Comparison of ENCODE assay signal across 26 cellular contexts in the genomic region with DNA sequence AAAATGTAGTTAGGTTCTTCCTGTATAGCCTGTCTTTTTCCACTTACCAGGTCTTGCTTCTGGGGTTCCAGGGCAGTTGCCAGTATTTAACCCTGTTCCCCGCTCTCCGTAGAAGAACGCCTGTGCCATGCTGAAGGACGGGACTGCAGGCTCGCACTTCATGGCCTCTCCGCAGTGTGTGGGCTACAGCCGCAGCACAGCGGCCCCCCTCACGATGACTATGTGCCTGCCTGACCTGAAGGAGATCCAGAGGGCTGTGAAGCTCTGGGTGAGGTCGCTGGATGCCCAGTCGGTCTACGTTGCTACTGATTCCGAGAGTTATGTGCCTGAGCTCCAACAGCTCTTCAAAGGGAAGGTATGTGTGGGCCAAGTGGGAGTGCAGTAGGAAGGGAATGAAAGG. TPM values are rescaled to one million over a fixed set of nuclear protein-coding genes. Genes with fewer than 3 reads are reported as not detected.
DNase-seq lines count a peak whose midpoint lies in the region; ATAC-seq, FAIRE-seq and TF ChIP-seq lines count a peak whose summit lies in the region.
"Had no signal": no experiment of that assay in that cellular context is flagged by ENCODE, and none has a peak within 500 bp of the region (broad histone marks: within the 10 kb centered on the region; RNA-seq: fewer than 3 reads in every experiment).

No MANE protein-coding gene starts in this region.

- H3K9ac ChIP-seq in HepG2 (ENCODE audit: insufficient read depth, low read depth, low read length), result no peak overlapping the region
- H3K9ac ChIP-seq in endodermal cell (ENCODE audit: extremely low read depth, low read length, poor library complexity, severe bottlenecking), result no peak overlapping the region

- H4K20me1 ChIP-seq in HepG2 (ENCODE audit: insufficient read depth, low read length), result no peaks in the 10 kb centered on the region

- H3K27ac ChIP-seq in HepG2 (ENCODE audit: extremely low read length, insufficient read depth, low read length) (no peak overlapping the region), right lobe of liver (no peak overlapping the region), endodermal cell (ENCODE audit: low read depth, low read length) (no peak overlapping the region)
- H3K27ac ChIP-seq: pancreas had no signal

- no peak for FAIRE-seq in HepG2 (lab: Jason Lieb, UNC)
- FAIRE-seq: pancreas had no signal

- H3K27me3 Mint-ChIP-seq in T-helper 17 cell (no peaks in the 10 kb centered on the region), endodermal cell (ENCODE audit: insufficient read depth) (no peaks in the 10 kb centered on the region)
- H3K27me3 Mint-ChIP-seq: type B pancreatic cell had no signal

- H3K4me3 ChIP-seq in HepG2 (replicated peaks in 1 of 3; ENCODE audit: insufficient read depth in 1 of 3, low read depth in 2 of 3, low read length in 3 of 3) (no peak overlapping the region), right lobe of liver (no peak overlapping the region), endodermal cell (ENCODE audit: low read length) (no peak overlapping the region), BE2C (ENCODE audit: low read depth, low read length) (no peak overlapping the region)
- H3K4me3 ChIP-seq: adrenal gland, body of pancreas, pancreas had no signal

- peak overlapping the region; percentile 100 for H3K27ac Mint-ChIP-seq in T-helper 17 cell
- H3K27ac Mint-ChIP-seq in endodermal cell, result peak overlapping the region; percentile 30
- H3K27ac Mint-ChIP-seq: type B pancreatic cell had no signal

- H3K4me1 Mint-ChIP-seq in T-helper 17 cell (peaks cover 28% of the 10 kb centered on the region), endodermal cell (peaks cover 8% of the 10 kb centered on the region)

- DNase-seq in HepG2 (ENCODE audit: low spot score) (no peak), right lobe of liver (no peak), T-helper 17 cell (no peak), endodermal cell (no peak), BE2C (no peak)
- DNase-seq: adrenal gland; body of pancreas; C1 segment of cervical spinal cord; cerebellar nuclear complex; islet precursor cell; Kasumi-1; left ventricle myocardium superior; MV-4-11; NCI-H1694; NCI-H446 treated with DMSO at 0.1 percent for 48 hours; NCI-H82; pancreas; RPMI8226; stimulated activated CD4-positive, alpha-beta T cell treated with anti-CD3 and anti-CD28 coated beads, Interleukin-2, amount 100 ng/mL, for 24 hours; substantia nigra; T-helper 1 cell had no signal

- H3K9me3 Mint-ChIP-seq in endodermal cell, result no peaks in the 10 kb centered on the region
- H3K9me3 Mint-ChIP-seq: nephron, type B pancreatic cell had no signal

- no peaks in the 10 kb centered on the region for H3K79me2 ChIP-seq in HepG2 (ENCODE audit: insufficient read depth, low read length)

- H3K36me3 ChIP-seq in HepG2 (replicated peaks in 1 of 2; ENCODE audit: control insufficient read depth in 1 of 2, insufficient read depth in 2 of 2, low read length in 2 of 2) (peaks cover 37 to 79% of the 10 kb centered on the region in 2 experiments), right lobe of liver (peaks cover 0 to 30% (median 10%) of the 10 kb centered on the region in 4 donors), endodermal cell (ENCODE audit: control insufficient read depth, insufficient read depth, low read length) (peaks cover 61% of the 10 kb centered on the region), BE2C (peaks cover 58% of the 10 kb centered on the region)

- ATAC-seq in HepG2 (no peak), right lobe of liver (no peak), T-helper 17 cell (no peak), GM19463 (IDR thresholded peaks at IDR 0.05; ENCODE audit: unreplicated experiment) (no peak), GM21423 (IDR thresholded peaks at IDR 0.05; ENCODE audit: unreplicated experiment) (no peak)
- ATAC-seq: activated CD4-positive, CD25-positive, alpha-beta regulatory T cell treated with anti-CD3 and anti-CD28 coated beads, Interleukin-2, amount 50 U/mL, for 24 hours; body of pancreas; left ventricle myocardium superior; pancreas had no signal

- TF ChIP-seq RAD21 in HepG2 (CRISPR knock-in tag; IDR thresholded peaks at IDR 0.05), result no peak

- no TSS peak for BruUV-seq in HepG2 (replicated peaks; lab: Mats Ljungman, UMichigan)

- TF ChIP-seq CTCF in HepG2 (CRISPR knock-in tag; IDR thresholded peaks at IDR 0.05) (no peak), right lobe of liver (IDR thresholded peaks at IDR 0.05) (no peak), endodermal cell (conservative IDR thresholded peaks at IDR 0.05) (no peak), BE2C (IDR thresholded peaks at IDR 0.05; ENCODE audit: low read depth, low read length) (no peak)

- intact Hi-C loops in HepG2 (cut with micrococcal nuclease; ENCODE audit: unreplicated experiment), result no loop called here
- intact Hi-C loops in right lobe of liver (cut with DNase I), result no loop called here

- WGBS in HepG2 (ENCODE audit: low lambda C conversion rate), result 95% methylated on average over 13 of the region's 13 CpGs
- WGBS in right lobe of liver (ENCODE audit: insufficient coverage, low coverage, low lambda C conversion rate, missing lambda C conversion rate), result 92% methylated on average over 4 of the region's 13 CpGs
- 97 to 98% methylated on average over 9 to 13 of the region's 13 CpGs for WGBS in endodermal cell (ENCODE audit: insufficient coverage in 1 of 2, insufficient read length in 1 of 2), 2 experiments

- H3K9me3 ChIP-seq in HepG2 (ENCODE audit: low read length) (no peaks in the 10 kb centered on the region), right lobe of liver (no peaks in the 10 kb centered on the region), T-helper 17 cell (ENCODE audit: control insufficient read depth, low read length, poor library complexity, severe bottlenecking) (no peaks in the 10 kb centered on the region), endodermal cell (ENCODE audit: control insufficient read depth, low read length) (no peaks in the 10 kb centered on the region), BE2C (no peaks in the 10 kb centered on the region)
- H3K9me3 ChIP-seq: adrenal gland, body of pancreas, pancreas had no signal

- no peak overlapping the region for H2AFZ ChIP-seq in HepG2 (ENCODE audit: low read length)

- H3K4me2 ChIP-seq in HepG2 (ENCODE audit: low read depth, low read length), result no peak overlapping the region

- in situ Hi-C loops in HepG2 (cut with HindIII; ENCODE audit: extremely low pct_ligation_motif_present, low pct_unique_long_range_greater_than_20kb), result no loop called here

- TF ChIP-seq EP300 in HepG2 (IDR thresholded peaks at IDR 0.05; ENCODE audit: low read depth in 2 of 2, low read length in 2 of 2) (no peak), HepG2 (CRISPR knock-in tag; IDR thresholded peaks at IDR 0.05; ENCODE audit: borderline replicate concordance) (no peak)

- CTCF ChIA-PET in HepG2 (lab: Yijun Ruan, JAX; ENCODE audit: low intra/inter-chr PET ratio, low total read pairs), result no interaction called here

- H3K4me3 Mint-ChIP-seq in T-helper 17 cell (no peak overlapping the region), endodermal cell (no peak overlapping the region)
- H3K4me3 Mint-ChIP-seq: nephron, type B pancreatic cell had no signal

- POLR2A ChIA-PET in HepG2 (lab: Yijun Ruan, JAX), result no interaction called here

- no peak for TF ChIP-seq POLR2A in HepG2 (IDR thresholded peaks at IDR 0.05; ENCODE audit: insufficient read depth in 1 of 2, low read depth in 2 of 2, low read length in 2 of 2)
- no peak for TF ChIP-seq POLR2A in right lobe of liver (IDR thresholded peaks at IDR 0.05)

- H3K27me3 ChIP-seq in HepG2 (ENCODE audit: control insufficient read depth in 1 of 2, insufficient read depth in 2 of 2, low read length in 2 of 2) (no peaks in the 10 kb centered on the region), right lobe of liver (no peaks in the 10 kb centered on the region), endodermal cell (ENCODE audit: control insufficient read depth, insufficient read depth, low read length, poor library complexity, severe bottlenecking) (no peaks in the 10 kb centered on the region), BE2C (no peaks in the 10 kb centered on the region)
- H3K27me3 ChIP-seq: adrenal gland, body of pancreas, pancreas had no signal

- H3K4me1 ChIP-seq in HepG2 (ENCODE audit: insufficient read depth, low read length) (peaks cover 16% of the 10 kb centered on the region), right lobe of liver (peaks cover 0 to 39% (median 13%) of the 10 kb centered on the region in 4 donors), endodermal cell (ENCODE audit: control insufficient read depth, insufficient read depth, low read length) (peaks cover 5% of the 10 kb centered on the region), BE2C (no peaks in the 10 kb centered on the region)
- H3K4me1 ChIP-seq: adrenal gland had no signal

- H3K36me3 Mint-ChIP-seq in T-helper 17 cell (ENCODE audit: low read depth) (peaks cover 13% of the 10 kb centered on the region), endodermal cell (ENCODE audit: low read depth) (peaks cover 79% of the 10 kb centered on the region)

RNA-seq across cellular contexts. Expression of a gene that starts 23.0 kb away (rescaled TPM):
- total RNA-seq in HepG2 (2016; rRNA removed; fragmentation: Illumina TruSeq; extraction: Trizol) (30.2 and 58.3 TPM in 2 replicates), right lobe of liver (10 to 100 TPM; 24.2 to 40.2 (median 28.7) TPM), T-helper 17 cell (10 to 100 TPM; 11.1 to 13.6 TPM), endodermal cell (10 to 100 TPM; 43.9 to 44.8 TPM)
- 4.8 and 5.3 TPM in 2 replicates for total RNA-seq in HepG2 (2016; cell fraction: cytosol; rRNA removed; fragmentation: Illumina TruSeq; extraction: Trizol; ENCODE audit: low read depth)
- total RNA-seq in HepG2 (2016; cell fraction: insoluble cytoplasmic fraction; rRNA removed; fragmentation: Illumina TruSeq; extraction: Trizol), result 27.5 and 55.8 TPM in 2 replicates
- 17.7 and 18.8 TPM in 2 replicates for total RNA-seq in HepG2 (2016; cell fraction: membrane; rRNA removed; fragmentation: Illumina TruSeq; extraction: Trizol)
- 47.8 and 56.4 TPM in 2 replicates for total RNA-seq in HepG2 (2016; cell fraction: nucleus; rRNA removed; fragmentation: Illumina TruSeq; extraction: Trizol)
- 35.5 and 41.6 TPM in 2 replicates for polyA plus RNA-seq in HepG2 (2011; rRNA removed)
- 39.5 and 45.0 TPM in 2 replicates for polyA plus RNA-seq in HepG2 (2011; cell fraction: cytosol; rRNA removed)
- 25.7 and 30.2 TPM in 2 replicates for polyA plus RNA-seq in HepG2 (2011; cell fraction: nucleus; rRNA removed)
- 37.6 and 40.5 TPM in 2 replicates for polyA plus RNA-seq in HepG2 (2012)
- polyA plus RNA-seq in HepG2 (2016; cell fraction: cytosol; fragmentation: Illumina TruSeq; extraction: Trizol; ENCODE audit: low read depth), result 3.9 and 4.5 TPM in 2 replicates
- 22.5 and 25.1 TPM in 2 replicates for polyA plus RNA-seq in HepG2 (2016; cell fraction: insoluble cytoplasmic fraction; fragmentation: Illumina TruSeq; extraction: Trizol; ENCODE audit: low read depth)
- polyA plus RNA-seq in HepG2 (2016; cell fraction: membrane; fragmentation: Illumina TruSeq; extraction: Trizol; ENCODE audit: low read depth), result 8.5 and 10.3 TPM in 2 replicates
- 55.8 and 62.0 TPM in 2 replicates for polyA plus RNA-seq in HepG2 (2016; cell fraction: nucleus; fragmentation: Illumina TruSeq; extraction: Trizol; ENCODE audit: insufficient read depth, low read depth)
- 44.0 and 61.9 TPM in 2 replicates for polyA minus RNA-seq in HepG2 (2011; rRNA and poly(A)+ RNA removed; ENCODE audit: low replicate concordance)
- 31.7 and 41.7 TPM in 2 replicates for polyA minus RNA-seq in HepG2 (2011; cell fraction: cytosol; rRNA and poly(A)+ RNA removed)
- 33.5 and 39.0 TPM in 2 replicates for polyA minus RNA-seq in HepG2 (2011; cell fraction: nucleus; rRNA and poly(A)+ RNA removed)
- polyA plus RNA-seq in endodermal cell (2013, experiment 1 of 2), result 27.7 TPM
- 25.8 TPM for polyA plus RNA-seq in endodermal cell (2013, experiment 2 of 2)
- 18.2 TPM for polyA plus RNA-seq in BE2C (2012; ENCODE audit: insufficient read depth, insufficient read length, low read depth)

RNA-seq across cellular contexts. Expression of a gene that starts 23.2 kb away (rescaled TPM):
- 15.3 and 26.5 TPM in 2 replicates for total RNA-seq in HepG2 (2016; rRNA removed; fragmentation: Illumina TruSeq; extraction: Trizol)
- total RNA-seq in HepG2 (2016; cell fraction: cytosol; rRNA removed; fragmentation: Illumina TruSeq; extraction: Trizol; ENCODE audit: low read depth), result 4.9 and 5.7 TPM in 2 replicates
- 13.7 and 22.8 TPM in 2 replicates for total RNA-seq in HepG2 (2016; cell fraction: insoluble cytoplasmic fraction; rRNA removed; fragmentation: Illumina TruSeq; extraction: Trizol)
- total RNA-seq in HepG2 (2016; cell fraction: membrane; rRNA removed; fragmentation: Illumina TruSeq; extraction: Trizol), result 25.1 and 26.3 TPM in 2 replicates
- total RNA-seq in HepG2 (2016; cell fraction: nucleus; rRNA removed; fragmentation: Illumina TruSeq; extraction: Trizol), result 16.1 and 18.8 TPM in 2 replicates
- polyA plus RNA-seq in HepG2 (2011; rRNA removed), result 14.9 and 15.2 TPM in 2 replicates
- 12.9 and 15.9 TPM in 2 replicates for polyA plus RNA-seq in HepG2 (2011; cell fraction: cytosol; rRNA removed)
- polyA plus RNA-seq in HepG2 (2011; cell fraction: nucleus; rRNA removed), result 15.6 and 19.1 TPM in 2 replicates
- 25.4 and 26.2 TPM in 2 replicates for polyA plus RNA-seq in HepG2 (2012)
- polyA plus RNA-seq in HepG2 (2016; cell fraction: cytosol; fragmentation: Illumina TruSeq; extraction: Trizol; ENCODE audit: low read depth), result 4.5 and 4.7 TPM in 2 replicates
- polyA plus RNA-seq in HepG2 (2016; cell fraction: insoluble cytoplasmic fraction; fragmentation: Illumina TruSeq; extraction: Trizol; ENCODE audit: low read depth), result 43.2 and 55.3 TPM in 2 replicates
- 27.0 and 27.7 TPM in 2 replicates for polyA plus RNA-seq in HepG2 (2016; cell fraction: membrane; fragmentation: Illumina TruSeq; extraction: Trizol; ENCODE audit: low read depth)
- polyA plus RNA-seq in HepG2 (2016; cell fraction: nucleus; fragmentation: Illumina TruSeq; extraction: Trizol; ENCODE audit: insufficient read depth, low read depth), result 36.1 and 36.3 TPM in 2 replicates
- 18.8 and 36.8 TPM in 2 replicates for polyA minus RNA-seq in HepG2 (2011; rRNA and poly(A)+ RNA removed; ENCODE audit: low replicate concordance)
- polyA minus RNA-seq in HepG2 (2011; cell fraction: cytosol; rRNA and poly(A)+ RNA removed), result 17.8 and 22.1 TPM in 2 replicates
- 19.2 and 20.9 TPM in 2 replicates for polyA minus RNA-seq in HepG2 (2011; cell fraction: nucleus; rRNA and poly(A)+ RNA removed)
- 1 to 10 TPM; 1.5 to 3.1 (median 2.4) TPM for total RNA-seq in right lobe of liver
- 10 to 100 TPM; 14.9 to 18.9 TPM for total RNA-seq in T-helper 17 cell
- 10 to 100 TPM; 25.5 to 34.5 TPM for total RNA-seq in endodermal cell
- 30.1 TPM for polyA plus RNA-seq in endodermal cell (2013, experiment 1 of 2)
- 26.0 TPM for polyA plus RNA-seq in endodermal cell (2013, experiment 2 of 2)
- 15.5 TPM for polyA plus RNA-seq in BE2C (2012; ENCODE audit: insufficient read depth, insufficient read length, low read depth)

RNA-seq across cellular contexts. Expression of a gene that starts 46.7 kb away (rescaled TPM):
- total RNA-seq in HepG2 (2016; rRNA removed; fragmentation: Illumina TruSeq; extraction: Trizol) (28.8 and 36.4 TPM in 2 replicates), right lobe of liver (10 to 100 TPM; 16.4 to 23.6 (median 20.7) TPM), T-helper 17 cell (10 to 100 TPM; 13.4 to 14.4 TPM), endodermal cell (10 to 100 TPM; 31.4 to 41.1 TPM)
- 3.9 and 4.3 TPM in 2 replicates for total RNA-seq in HepG2 (2016; cell fraction: cytosol; rRNA removed; fragmentation: Illumina TruSeq; extraction: Trizol; ENCODE audit: low read depth)
- 28.4 and 33.3 TPM in 2 replicates for total RNA-seq in HepG2 (2016; cell fraction: insoluble cytoplasmic fraction; rRNA removed; fragmentation: Illumina TruSeq; extraction: Trizol)
- total RNA-seq in HepG2 (2016; cell fraction: membrane; rRNA removed; fragmentation: Illumina TruSeq; extraction: Trizol), result 16.8 and 18.5 TPM in 2 replicates
- 18.0 and 21.3 TPM in 2 replicates for total RNA-seq in HepG2 (2016; cell fraction: nucleus; rRNA removed; fragmentation: Illumina TruSeq; extraction: Trizol)
- polyA plus RNA-seq in HepG2 (2011; rRNA removed), result 20.2 and 23.6 TPM in 2 replicates
- 18.0 and 24.2 TPM in 2 replicates for polyA plus RNA-seq in HepG2 (2011; cell fraction: cytosol; rRNA removed)
- 7.7 and 10.1 TPM in 2 replicates for polyA plus RNA-seq in HepG2 (2011; cell fraction: nucleus; rRNA removed)
- 17.4 and 18.3 TPM in 2 replicates for polyA plus RNA-seq in HepG2 (2012)
- polyA plus RNA-seq in HepG2 (2016; cell fraction: cytosol; fragmentation: Illumina TruSeq; extraction: Trizol; ENCODE audit: low read depth), result 1.1 and 1.5 TPM in 2 replicates
- 28.7 and 29.5 TPM in 2 replicates for polyA plus RNA-seq in HepG2 (2016; cell fraction: insoluble cytoplasmic fraction; fragmentation: Illumina TruSeq; extraction: Trizol; ENCODE audit: low read depth)
- 7.8 and 8.4 TPM in 2 replicates for polyA plus RNA-seq in HepG2 (2016; cell fraction: membrane; fragmentation: Illumina TruSeq; extraction: Trizol; ENCODE audit: low read depth)
- polyA plus RNA-seq in HepG2 (2016; cell fraction: nucleus; fragmentation: Illumina TruSeq; extraction: Trizol; ENCODE audit: insufficient read depth, low read depth), result 21.9 and 25.1 TPM in 2 replicates
- 27.4 and 31.9 TPM in 2 replicates for polyA minus RNA-seq in HepG2 (2011; rRNA and poly(A)+ RNA removed; ENCODE audit: low replicate concordance)
- 17.6 and 21.7 TPM in 2 replicates for polyA minus RNA-seq in HepG2 (2011; cell fraction: cytosol; rRNA and poly(A)+ RNA removed)
- polyA minus RNA-seq in HepG2 (2011; cell fraction: nucleus; rRNA and poly(A)+ RNA removed), result 11.7 and 17.7 TPM in 2 replicates
- 21.1 TPM for polyA plus RNA-seq in endodermal cell (2013, experiment 1 of 2)
- polyA plus RNA-seq in endodermal cell (2013, experiment 2 of 2), result 21.3 TPM
- polyA plus RNA-seq in BE2C (2012; ENCODE audit: insufficient read depth, insufficient read length, low read depth), result 24.0 TPM
